Comparison of ENCODE assay signal across 1 cellular context in the genomic region with DNA sequence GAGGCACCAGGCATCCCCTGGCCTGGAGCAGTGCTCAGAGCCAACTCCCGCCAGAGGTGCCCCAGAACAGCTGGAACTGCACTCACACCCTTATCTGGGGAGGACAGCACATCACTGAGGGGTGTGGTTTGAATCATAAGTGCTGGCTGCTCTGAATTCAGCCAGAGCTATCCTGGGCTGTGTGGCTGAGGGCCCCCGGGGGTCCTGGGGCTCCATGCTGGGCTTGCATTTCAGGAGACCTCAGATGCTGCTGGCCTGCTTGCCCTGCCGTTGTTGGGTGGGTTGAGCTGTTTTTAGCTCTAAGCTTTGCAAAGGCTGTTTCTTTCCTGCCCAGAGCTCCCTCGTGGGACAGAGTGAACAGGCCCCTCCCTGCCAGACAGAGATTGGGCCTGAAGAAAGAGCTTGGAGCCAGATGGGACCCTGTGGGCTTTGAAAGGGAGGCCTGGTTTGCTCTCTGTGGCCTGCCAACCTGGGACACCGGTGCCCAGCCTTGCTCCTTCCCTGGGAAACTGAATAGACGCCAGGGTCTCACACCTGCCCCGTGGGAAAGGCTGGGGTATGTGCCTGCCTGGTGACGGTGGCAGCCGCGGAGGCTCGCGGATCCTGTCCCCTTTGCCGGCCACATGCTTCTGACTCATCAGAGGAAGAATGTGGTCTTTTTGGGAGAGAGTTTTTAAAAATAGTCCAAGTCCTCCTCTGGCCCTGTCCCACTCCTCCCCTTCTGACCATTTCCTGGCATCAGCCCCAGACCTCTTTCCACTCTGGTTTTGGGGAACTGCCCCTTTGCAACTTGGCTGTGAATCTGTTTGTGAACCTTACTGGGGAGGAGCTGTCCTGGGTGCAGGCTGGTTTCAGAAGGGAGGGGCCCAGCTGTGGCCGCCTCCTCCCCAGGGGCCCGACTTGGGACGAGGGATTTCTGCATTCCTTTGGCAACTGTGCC.
A peak's percentile ranks its signal among the peaks of the same experiment; 100 is the strongest.
TF ChIP-seq lines count a peak whose summit lies in the region.

No MANE protein-coding gene starts in this region.

TF ChIP-seq in SK-N-SH, 30 proteins besides CTCF, POLR2A, EP300 and RAD21 (continued from another document):
- TF ChIP-seq, protein P1, sequence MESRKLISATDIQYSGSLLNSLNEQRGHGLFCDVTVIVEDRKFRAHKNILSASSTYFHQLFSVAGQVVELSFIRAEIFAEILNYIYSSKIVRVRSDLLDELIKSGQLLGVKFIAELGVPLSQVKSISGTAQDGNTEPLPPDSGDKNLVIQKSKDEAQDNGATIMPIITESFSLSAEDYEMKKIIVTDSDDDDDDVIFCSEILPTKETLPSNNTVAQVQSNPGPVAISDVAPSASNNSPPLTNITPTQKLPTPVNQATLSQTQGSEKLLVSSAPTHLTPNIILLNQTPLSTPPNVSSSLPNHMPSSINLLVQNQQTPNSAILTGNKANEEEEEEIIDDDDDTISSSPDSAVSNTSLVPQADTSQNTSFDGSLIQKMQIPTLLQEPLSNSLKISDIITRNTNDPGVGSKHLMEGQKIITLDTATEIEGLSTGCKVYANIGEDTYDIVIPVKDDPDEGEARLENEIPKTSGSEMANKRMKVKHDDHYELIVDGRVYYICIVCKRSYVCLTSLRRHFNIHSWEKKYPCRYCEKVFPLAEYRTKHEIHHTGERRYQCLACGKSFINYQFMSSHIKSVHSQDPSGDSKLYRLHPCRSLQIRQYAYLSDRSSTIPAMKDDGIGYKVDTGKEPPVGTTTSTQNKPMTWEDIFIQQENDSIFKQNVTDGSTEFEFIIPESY (IDR thresholded peaks at IDR 0.05; ENCODE audit: borderline replicate concordance, low read depth): no peak
- TF ChIP-seq, protein P2, sequence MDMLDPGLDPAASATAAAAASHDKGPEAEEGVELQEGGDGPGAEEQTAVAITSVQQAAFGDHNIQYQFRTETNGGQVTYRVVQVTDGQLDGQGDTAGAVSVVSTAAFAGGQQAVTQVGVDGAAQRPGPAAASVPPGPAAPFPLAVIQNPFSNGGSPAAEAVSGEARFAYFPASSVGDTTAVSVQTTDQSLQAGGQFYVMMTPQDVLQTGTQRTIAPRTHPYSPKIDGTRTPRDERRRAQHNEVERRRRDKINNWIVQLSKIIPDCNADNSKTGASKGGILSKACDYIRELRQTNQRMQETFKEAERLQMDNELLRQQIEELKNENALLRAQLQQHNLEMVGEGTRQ (IDR thresholded peaks at IDR 0.05; ENCODE audit: borderline replicate concordance, low read depth, low read length): no peak
- TF ChIP-seq FOSL2 (IDR thresholded peaks at IDR 0.05; ENCODE audit: borderline replicate concordance, low read depth) (peak; percentile 70; the same call in 1 of the 2 replicates), NFIC (IDR thresholded peaks at IDR 0.05; ENCODE audit: borderline replicate concordance) (peak; percentile 40), MEF2A (IDR thresholded peaks at IDR 0.05; ENCODE audit: borderline replicate concordance, low read depth) (peak; percentile 52; the same call in 1 of the 2 replicates), GATA2 (CRISPR knock-in tag; IDR thresholded peaks at IDR 0.05) (no peak), EZH2phosphoT487 (IDR thresholded peaks at IDR 0.05; ENCODE audit: borderline replicate concordance, low read depth) (no peak), REST (IDR thresholded peaks at IDR 0.05; ENCODE audit: low read depth, low read length) (peak; percentile 59; the same call in 1 of the 2 replicates), SIN3A (IDR thresholded peaks at IDR 0.05; ENCODE audit: borderline replicate concordance, low read depth, low read length) (no peak), PBX3 (IDR thresholded peaks at IDR 0.05) (no peak), TCF12 (IDR thresholded peaks at IDR 0.05) (peak; percentile 46; the same call in 1 of the 2 replicates), NRF1 (IDR thresholded peaks at IDR 0.05; ENCODE audit: low read depth, low read length) (no peak), TAF1 (IDR thresholded peaks at IDR 0.05; ENCODE audit: borderline replicate concordance, low read depth, low read length) (no peak), RCOR1 (IDR thresholded peaks at IDR 0.05; ENCODE audit: low read length) (no peak)
- TF ChIP-seq, protein P3, sequence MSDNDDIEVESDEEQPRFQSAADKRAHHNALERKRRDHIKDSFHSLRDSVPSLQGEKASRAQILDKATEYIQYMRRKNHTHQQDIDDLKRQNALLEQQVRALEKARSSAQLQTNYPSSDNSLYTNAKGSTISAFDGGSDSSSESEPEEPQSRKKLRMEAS (IDR thresholded peaks at IDR 0.05; ENCODE audit: low read depth): peak; percentile 78
- TF ChIP-seq, protein P4, sequence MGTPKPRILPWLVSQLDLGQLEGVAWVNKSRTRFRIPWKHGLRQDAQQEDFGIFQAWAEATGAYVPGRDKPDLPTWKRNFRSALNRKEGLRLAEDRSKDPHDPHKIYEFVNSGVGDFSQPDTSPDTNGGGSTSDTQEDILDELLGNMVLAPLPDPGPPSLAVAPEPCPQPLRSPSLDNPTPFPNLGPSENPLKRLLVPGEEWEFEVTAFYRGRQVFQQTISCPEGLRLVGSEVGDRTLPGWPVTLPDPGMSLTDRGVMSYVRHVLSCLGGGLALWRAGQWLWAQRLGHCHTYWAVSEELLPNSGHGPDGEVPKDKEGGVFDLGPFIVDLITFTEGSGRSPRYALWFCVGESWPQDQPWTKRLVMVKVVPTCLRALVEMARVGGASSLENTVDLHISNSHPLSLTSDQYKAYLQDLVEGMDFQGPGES (IDR thresholded peaks at IDR 0.05; ENCODE audit: low read depth, low read length): no peak
